In the genomic region with DNA sequence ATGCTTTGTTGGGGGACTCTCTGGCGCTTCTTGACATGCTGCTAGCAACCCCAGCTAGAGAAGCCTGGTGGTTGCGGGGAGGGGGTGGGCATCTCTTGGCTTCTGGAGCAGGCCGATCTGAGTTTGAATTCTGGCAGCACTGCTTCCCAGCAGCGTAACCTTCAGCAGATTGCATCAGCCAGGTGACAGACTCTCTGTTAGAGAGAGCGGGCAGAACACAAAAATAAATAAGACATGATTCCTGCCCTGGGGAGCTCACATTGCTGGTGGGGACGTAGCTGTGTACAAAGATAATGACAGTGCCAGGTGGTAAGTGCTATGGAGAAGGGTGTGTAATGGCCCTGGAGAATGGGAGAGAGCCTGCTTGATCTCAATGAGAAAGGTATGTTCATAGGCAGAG, we compare ENCODE assay signal across 18 cellular contexts.
DNase-seq lines count a peak whose midpoint lies in the region; FAIRE-seq and TF ChIP-seq lines count a peak whose summit lies in the region.
"Had no signal": no experiment of that assay in that cellular context is flagged by ENCODE, and none has a peak within 500 bp of the region (broad histone marks: within the 10 kb centered on the region; RNA-seq: fewer than 3 reads in every experiment).

No MANE protein-coding gene starts in this region.

- H3K36me3 Mint-ChIP-seq in activated T-helper 2 cell treated with anti-CD3 and anti-CD28 coated beads, Interferon-gamma antibody, Interleukin-2, Interleukin-4, amounts not matched to agents 10 μg/mL and 5 μg/mL and 100 μg/mL, durations not matched to agents 14 hours and 24 hours and 36 hours (ENCODE audit: low read depth), result no peaks in the 10 kb centered on the region

- intact Hi-C loops in activated T-helper 2 cell treated with anti-CD3 and anti-CD28 coated beads, Interferon-gamma antibody, Interleukin-2, Interleukin-4, amounts not matched to agents 10 μg/mL and 5 μg/mL and 100 μg/mL, durations not matched to agents 14 hours and 24 hours and 36 hours (cut with micrococcal nuclease), result no loop called here
- intact Hi-C loops in kidney (cut with DNase I), result no loop called here

- no peaks in the 10 kb centered on the region for H3K36me3 ChIP-seq in kidney (ENCODE audit: control insufficient read depth in 1 of 2, insufficient read depth in 2 of 2, low read length in 2 of 2)
- H3K36me3 ChIP-seq: MG63, pancreas had no signal

- no peak overlapping the region for H3K27ac ChIP-seq in kidney (ENCODE audit: low read depth in 2 of 2, low read length in 2 of 2)
- H3K27ac ChIP-seq: pancreas had no signal

- no peak overlapping the region for H3K4me3 Mint-ChIP-seq in activated T-helper 2 cell treated with anti-CD3 and anti-CD28 coated beads, Interferon-gamma antibody, Interleukin-2, Interleukin-4, amounts not matched to agents 10 μg/mL and 5 μg/mL and 100 μg/mL, durations not matched to agents 14 hours and 24 hours and 36 hours (ENCODE audit: low read depth)
- H3K4me3 Mint-ChIP-seq: dendritic cell treated with granulocyte-macrophage colony-stimulating factor and Interleukin-4, amounts not matched to agents 40 ng/mL and 50 ng/mL, for 4 days had no signal

- peaks cover 2% of the 10 kb centered on the region for H3K27me3 Mint-ChIP-seq in activated T-helper 2 cell treated with anti-CD3 and anti-CD28 coated beads, Interferon-gamma antibody, Interleukin-2, Interleukin-4, amounts not matched to agents 10 μg/mL and 5 μg/mL and 100 μg/mL, durations not matched to agents 14 hours and 24 hours and 36 hours (ENCODE audit: low read depth)
- H3K27me3 Mint-ChIP-seq: dendritic cell treated with granulocyte-macrophage colony-stimulating factor and Interleukin-4, amounts not matched to agents 40 ng/mL and 50 ng/mL, for 4 days had no signal

- H3K9me3 Mint-ChIP-seq in activated T-helper 2 cell treated with anti-CD3 and anti-CD28 coated beads, Interferon-gamma antibody, Interleukin-2, Interleukin-4, amounts not matched to agents 10 μg/mL and 5 μg/mL and 100 μg/mL, durations not matched to agents 14 hours and 24 hours and 36 hours, result peaks cover 8% of the 10 kb centered on the region
- H3K9me3 Mint-ChIP-seq: dendritic cell treated with granulocyte-macrophage colony-stimulating factor and Interleukin-4, amounts not matched to agents 40 ng/mL and 50 ng/mL, for 4 days had no signal

- H3K4me1 ChIP-seq in kidney (ENCODE audit: control insufficient read depth in 1 of 2, insufficient read depth in 1 of 2, low read depth in 1 of 2, low read length in 2 of 2), result peaks cover 3% of the 10 kb centered on the region in 2 donors
- H3K4me1 ChIP-seq: pancreas had no signal

- H3K9ac ChIP-seq in kidney (ENCODE audit: low read length in 2 of 2), result no peak overlapping the region

- H3K4me3 ChIP-seq in kidney (ENCODE audit: low read length in 2 of 2), result no peak overlapping the region
- H3K4me3 ChIP-seq: MG63, pancreas had no signal

- DNase-seq in NCI-H1092 treated with DMSO at 0.1 percent for 48 hours (lab: John Stamatoyannopoulos, UW), result peak; percentile 30
- no peak for DNase-seq in NCI-H1092 (lab: John Stamatoyannopoulos, UW)
- DNase-seq in NCI-H1930 (lab: John Stamatoyannopoulos, UW), result peak; percentile 50 to 65
- DNase-seq in SHP77 (lab: John Stamatoyannopoulos, UW), result peak; percentile 18 to 21
- DNase-seq in myocyte (ENCODE audit: low read depth), result peak; percentile 22
- no peak for DNase-seq in activated T-helper 2 cell treated with anti-CD3 and anti-CD28 coated beads, Interferon-gamma antibody, Interleukin-2, Interleukin-4, amounts not matched to agents 10 μg/mL and 5 μg/mL and 100 μg/mL, durations not matched to agents 14 hours and 24 hours and 36 hours (ENCODE audit: low spot score)
- DNase-seq in UCSD-AML1 (lab: John Stamatoyannopoulos, UW; ENCODE audit: unreplicated experiment), result no peak
- DNase-seq in kidney, result no peak
- DNase-seq: 8988T; activated CD8-positive, alpha-beta memory T cell treated with anti-CD3 and anti-CD28 coated beads, Interleukin-2, amount 50 U/mL, for 48 hours; activated naive CD4-positive, alpha-beta T cell treated with Interleukin-2 at 50 U/mL for 16 hours; erythroblast; kidney glomerular epithelial cell; MG63; NK-92 treated with Interleukin-12 subunit alpha and Interleukin-12 subunit beta, amount 100 ng/mL, for 24 hours; pancreas; T-helper 2 cell had no signal

- TF ChIP-seq CTCF in kidney (IDR thresholded peaks at IDR 0.05; ENCODE audit: borderline replicate concordance, extremely low read depth, insufficient read depth), result no peak

- H3K4me1 Mint-ChIP-seq in activated T-helper 2 cell treated with anti-CD3 and anti-CD28 coated beads, Interferon-gamma antibody, Interleukin-2, Interleukin-4, amounts not matched to agents 10 μg/mL and 5 μg/mL and 100 μg/mL, durations not matched to agents 14 hours and 24 hours and 36 hours (ENCODE audit: low read depth), result no peaks in the 10 kb centered on the region

- FAIRE-seq in kidney (lab: Jason Lieb, UNC), result no peak
- FAIRE-seq: pancreas had no signal

- no peaks in the 10 kb centered on the region for H3K9me3 ChIP-seq in kidney (ENCODE audit: control insufficient read depth in 1 of 2, low read length in 2 of 2)
- H3K9me3 ChIP-seq: MG63, pancreas had no signal

- H3K27ac Mint-ChIP-seq in activated T-helper 2 cell treated with anti-CD3 and anti-CD28 coated beads, Interferon-gamma antibody, Interleukin-2, Interleukin-4, amounts not matched to agents 10 μg/mL and 5 μg/mL and 100 μg/mL, durations not matched to agents 14 hours and 24 hours and 36 hours, result no peak overlapping the region
- H3K27ac Mint-ChIP-seq: dendritic cell treated with granulocyte-macrophage colony-stimulating factor and Interleukin-4, amounts not matched to agents 40 ng/mL and 50 ng/mL, for 4 days had no signal

Comparison
In these comparisons a context has a peak if more than half of its experiments do, and no peak if none do; other contexts are left out.
1. DNase-seq: peak in NCI-H1092 treated with DMSO at 0.1 percent for 48 hours (single experiment), NCI-H1930 (2 of 2), SHP77 (2 of 2) and myocyte (single experiment); none in NCI-H1092 (single experiment), activated T-helper 2 cell treated with anti-CD3 and anti-CD28 coated beads, Interferon-gamma antibody, Interleukin-2, Interleukin-4, amounts not matched to agents 10 μg/mL and 5 μg/mL and 100 μg/mL, durations not matched to agents 14 hours and 24 hours and 36 hours (single experiment), UCSD-AML1 (single experiment) and kidney (single experiment).